Comparison of ENCODE assay signal across 18 cellular contexts in genomic region chr11:134063991-134064747, GRCh38. TPM values are rescaled to one million over a fixed set of nuclear protein-coding genes. Genes with fewer than 3 reads are reported as not detected.
DNase-seq lines count a peak whose midpoint lies in the region; ATAC-seq and TF ChIP-seq lines count a peak whose summit lies in the region.
"Had no signal": no experiment of that assay in that cellular context is flagged by ENCODE, and none has a peak within 500 bp of the region (broad histone marks: within the 10 kb centered on the region; RNA-seq: fewer than 3 reads in every experiment).

No MANE protein-coding gene starts in this region.

- no peak overlapping the region for H3K27ac ChIP-seq in esophagus muscularis mucosa (replicated peaks in 1 of 4)
- no peak overlapping the region for H3K27ac ChIP-seq in naive thymus-derived CD4-positive, alpha-beta T cell (ENCODE audit: low read depth, low read length)

- H3K4me3 ChIP-seq in esophagus muscularis mucosa, result no peak overlapping the region
- no peak overlapping the region for H3K4me3 ChIP-seq in naive thymus-derived CD4-positive, alpha-beta T cell (ENCODE audit: low read length)
- H3K4me3 ChIP-seq: MG63 had no signal

- H3K27me3 Mint-ChIP-seq in naive thymus-derived CD4-positive, alpha-beta T cell, result peaks cover 8 to 58% (median 15%) of the 10 kb centered on the region in 5 donors

- H3K9me3 Mint-ChIP-seq in naive thymus-derived CD4-positive, alpha-beta T cell, result peaks cover 0 to 1% (median 0%) of the 10 kb centered on the region in 11 donors
- H3K9me3 Mint-ChIP-seq: HFFc6; T-helper 2 cell treated with Interferon-gamma antibody and Interleukin-4, amounts not matched to agents 5 μg/mL and 100 μg/mL, for 36 hours had no signal

- intact Hi-C loops in esophagus muscularis mucosa (cut with DNase I), result no loop called here
- intact Hi-C loops in naive thymus-derived CD4-positive, alpha-beta T cell (cut with micrococcal nuclease), result loop anchor here in 1 of 2 donors (10.0 kb wide), 1 partner anchor 161 kb away; the partner anchor contains the start of genes NCAPD3 and VPS26B

- CTCF ChIA-PET in naive thymus-derived CD4-positive, alpha-beta T cell (lab: Charles Lee), result interaction anchor here (0.7 to 1.1 kb wide), 2 partner anchors 72 to 136 kb away, joined by 3 read pairs; no protein-coding TSS in a partner anchor

- peaks cover 0 to 5% (median 4%) of the 10 kb centered on the region in 4 donors for H3K4me1 ChIP-seq in esophagus muscularis mucosa
- peaks cover 6% of the 10 kb centered on the region in 2 donors for H3K4me1 ChIP-seq in naive thymus-derived CD4-positive, alpha-beta T cell (ENCODE audit: control insufficient read depth in 2 of 2, insufficient read depth in 2 of 2, low read length in 2 of 2)
- H3K4me1 ChIP-seq: Caco-2 had no signal

- peak; percentile 15 for DNase-seq in GM13976 (ENCODE audit: low spot score)
- DNase-seq in NCI-H146 (lab: John Stamatoyannopoulos, UW), result peak; percentile 89
- DNase-seq in NCI-H510A treated with DMSO at 0.1 percent for 48 hours (lab: John Stamatoyannopoulos, UW), result peak; percentile 67
- peak; percentile 72 for DNase-seq in esophagus muscularis mucosa (ENCODE audit: extremely low spot score)
- no peak for DNase-seq in H4 (ENCODE audit: low spot score)
- DNase-seq in activated naive CD4-positive, alpha-beta T cell treated with Interleukin-2 at 50 U/mL for 16 hours, result no peak
- DNase-seq in activated CD4-positive, CD25-positive, alpha-beta regulatory T cell (lab: John Stamatoyannopoulos, UW), result no peak
- no peak for DNase-seq in naive thymus-derived CD4-positive, alpha-beta T cell
- DNase-seq: Caco-2, DMS79, HFFc6, MG63, NCI-H1694, NCI-H82, SW 1271 had no signal

- H3K27me3 ChIP-seq in esophagus muscularis mucosa, result no peaks in the 10 kb centered on the region
- H3K27me3 ChIP-seq in naive thymus-derived CD4-positive, alpha-beta T cell (ENCODE audit: control insufficient read depth in 2 of 2, insufficient read depth in 2 of 2, low read length in 2 of 2), result no peaks in the 10 kb centered on the region

- no peak for TF ChIP-seq EP300 in esophagus muscularis mucosa (IDR thresholded peaks at IDR 0.05)

- no peaks in the 10 kb centered on the region for H3K9me3 ChIP-seq in esophagus muscularis mucosa
- H3K9me3 ChIP-seq in naive thymus-derived CD4-positive, alpha-beta T cell (ENCODE audit: control insufficient read depth in 2 of 3, low read length in 3 of 3), result no peaks in the 10 kb centered on the region
- H3K9me3 ChIP-seq: Caco-2, MG63 had no signal

- no peak overlapping the region for H3K27ac Mint-ChIP-seq in naive thymus-derived CD4-positive, alpha-beta T cell
- H3K27ac Mint-ChIP-seq: HFFc6; T-helper 2 cell treated with Interferon-gamma antibody and Interleukin-4, amounts not matched to agents 5 μg/mL and 100 μg/mL, for 36 hours had no signal

- no peak overlapping the region for H3K4me3 Mint-ChIP-seq in naive thymus-derived CD4-positive, alpha-beta T cell
- H3K4me3 Mint-ChIP-seq: CD14-positive monocyte; HFFc6; T-helper 2 cell treated with Interferon-gamma antibody and Interleukin-4, amounts not matched to agents 5 μg/mL and 100 μg/mL, for 36 hours had no signal

- H3K36me3 Mint-ChIP-seq in naive thymus-derived CD4-positive, alpha-beta T cell, result peaks cover 0 to 3% (median 0%) of the 10 kb centered on the region in 5 donors

- 88% methylated on average over 12 of the region's 12 CpGs for WGBS in esophagus muscularis mucosa

- peaks cover 5 to 39% (median 9%) of the 10 kb centered on the region in 7 donors for H3K4me1 Mint-ChIP-seq in naive thymus-derived CD4-positive, alpha-beta T cell

- TF ChIP-seq POLR2A in esophagus muscularis mucosa (IDR thresholded peaks at IDR 0.05; ENCODE audit: low read depth), result no peak

- POLR2A ChIA-PET in naive thymus-derived CD4-positive, alpha-beta T cell (lab: Charles Lee), result no interaction called here

- ATAC-seq in naive thymus-derived CD4-positive, alpha-beta T cell, result no peak
- ATAC-seq: HepG2 had no signal

- in situ Hi-C loops in GM13976 (cut with MboI; ENCODE audit: low sequenced_read_pairs, unreplicated experiment), result no loop called here

- TF ChIP-seq CTCF in GM13976 (IDR thresholded peaks at IDR 0.05; ENCODE audit: borderline replicate concordance, control extremely low read depth, extremely low read depth, insufficient read depth, missing control alignments), result no peak
- no peak for TF ChIP-seq CTCF in esophagus muscularis mucosa (IDR thresholded peaks at IDR 0.05)

- no peaks in the 10 kb centered on the region for H3K36me3 ChIP-seq in esophagus muscularis mucosa
- H3K36me3 ChIP-seq in naive thymus-derived CD4-positive, alpha-beta T cell (ENCODE audit: control insufficient read depth in 2 of 3, insufficient read depth in 3 of 3, low read length in 3 of 3), result no peaks in the 10 kb centered on the region
- H3K36me3 ChIP-seq: MG63 had no signal

RNA-seq across cellular contexts. Expression of gene JAM3, which starts 4.7 kb away (rescaled TPM):
- 100 to 1,000 TPM in 2 of 4 donors, 10 to 100 TPM in 2; 84.2 to 122 (median 96.5) TPM for total RNA-seq in esophagus muscularis mucosa
- 49.5 and 66.0 TPM in 2 replicates for total RNA-seq in H4 (2014; rRNA removed; shearing (Covaris generic))
- 1 to 10 TPM; 4.8 to 8.2 (median 6.3) TPM for total RNA-seq in naive thymus-derived CD4-positive, alpha-beta T cell
- polyA plus RNA-seq in naive thymus-derived CD4-positive, alpha-beta T cell, result 1 to 10 TPM; 5.7 to 6.0 TPM

Comparison
In these comparisons a context has a peak if more than half of its experiments do, and no peak if none do; other contexts are left out.
1. DNase-seq: peak in GM13976 (single experiment), NCI-H146 (single experiment), NCI-H510A treated with DMSO at 0.1 percent for 48 hours (single experiment) and esophagus muscularis mucosa (single experiment); none in H4 (single experiment), activated naive CD4-positive, alpha-beta T cell treated with Interleukin-2 at 50 U/mL for 16 hours (single experiment), activated CD4-positive, CD25-positive, alpha-beta regulatory T cell (0 of 4) and naive thymus-derived CD4-positive, alpha-beta T cell (0 of 9).